In the genomic region with DNA sequence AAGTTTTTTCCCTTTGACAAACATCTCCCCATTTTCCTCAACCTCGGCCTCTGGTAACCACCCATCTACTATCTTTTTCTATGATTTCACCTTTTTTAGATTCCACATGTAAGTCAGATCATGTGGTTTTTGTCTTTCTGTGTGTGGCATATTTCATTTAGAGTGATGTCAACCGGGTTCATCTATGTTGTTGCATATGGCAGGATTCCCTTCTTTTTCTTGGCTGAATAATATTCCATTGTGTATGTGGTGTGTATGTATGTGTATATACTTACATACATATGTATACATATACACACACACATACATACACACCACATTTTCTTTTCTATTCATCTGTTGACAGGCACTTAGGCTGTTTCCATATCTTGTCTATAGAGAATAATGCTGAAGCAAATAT, we compare ENCODE assay signal across 3 cellular contexts.
TF ChIP-seq lines count a peak whose summit lies in the region.

No MANE protein-coding gene starts in this region.

TF ChIP-seq in HEK293, 187 proteins besides CTCF, POLR2A, EP300 and RAD21:
- TF ChIP-seq, protein P1, sequence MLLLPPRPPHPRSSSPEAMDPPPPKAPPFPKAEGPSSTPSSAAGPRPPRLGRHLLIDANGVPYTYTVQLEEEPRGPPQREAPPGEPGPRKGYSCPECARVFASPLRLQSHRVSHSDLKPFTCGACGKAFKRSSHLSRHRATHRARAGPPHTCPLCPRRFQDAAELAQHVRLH (tag by site-specific recombination; IDR thresholded peaks at IDR 0.05), result 0 out of 2 replicates have a peak, but pooled peaks have one; percentile 49
- peak; percentile 94 for TF ChIP-seq ZNF146 (tag by site-specific recombination; IDR thresholded peaks at IDR 0.05)
- TF ChIP-seq REPIN1 (tag by site-specific recombination; IDR thresholded peaks at IDR 0.05; ENCODE audit: low read depth), result no peak
TF ChIP-seq in HEK293: peak in this region for 2.

TF ChIP-seq in K562, 482 proteins besides CTCF, POLR2A, EP300 and RAD21:
- TF ChIP-seq ZFPM2 (CRISPR knock-in tag; IDR thresholded peaks at IDR 0.05), result no peak
- no peak for TF ChIP-seq NR4A1 (CRISPR knock-in tag; IDR thresholded peaks at IDR 0.05)
- TF ChIP-seq NR4A1 (tag; IDR thresholded peaks at IDR 0.05), result no peak
- peak; percentile 38 for TF ChIP-seq ZNF146 (CRISPR knock-in tag; IDR thresholded peaks at IDR 0.05; ENCODE audit: unreplicated experiment)

TF ChIP-seq in GM23338, 12 proteins besides CTCF, POLR2A, EP300 and RAD21:
- TF ChIP-seq, protein P2, sequence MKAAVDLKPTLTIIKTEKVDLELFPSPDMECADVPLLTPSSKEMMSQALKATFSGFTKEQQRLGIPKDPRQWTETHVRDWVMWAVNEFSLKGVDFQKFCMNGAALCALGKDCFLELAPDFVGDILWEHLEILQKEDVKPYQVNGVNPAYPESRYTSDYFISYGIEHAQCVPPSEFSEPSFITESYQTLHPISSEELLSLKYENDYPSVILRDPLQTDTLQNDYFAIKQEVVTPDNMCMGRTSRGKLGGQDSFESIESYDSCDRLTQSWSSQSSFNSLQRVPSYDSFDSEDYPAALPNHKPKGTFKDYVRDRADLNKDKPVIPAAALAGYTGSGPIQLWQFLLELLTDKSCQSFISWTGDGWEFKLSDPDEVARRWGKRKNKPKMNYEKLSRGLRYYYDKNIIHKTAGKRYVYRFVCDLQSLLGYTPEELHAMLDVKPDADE (IDR thresholded peaks at IDR 0.05), result no peak
TF ChIP-seq in GM23338: peak in this region for 0.
